ENCODE assay signal across 13 cellular contexts in the genomic region with DNA sequence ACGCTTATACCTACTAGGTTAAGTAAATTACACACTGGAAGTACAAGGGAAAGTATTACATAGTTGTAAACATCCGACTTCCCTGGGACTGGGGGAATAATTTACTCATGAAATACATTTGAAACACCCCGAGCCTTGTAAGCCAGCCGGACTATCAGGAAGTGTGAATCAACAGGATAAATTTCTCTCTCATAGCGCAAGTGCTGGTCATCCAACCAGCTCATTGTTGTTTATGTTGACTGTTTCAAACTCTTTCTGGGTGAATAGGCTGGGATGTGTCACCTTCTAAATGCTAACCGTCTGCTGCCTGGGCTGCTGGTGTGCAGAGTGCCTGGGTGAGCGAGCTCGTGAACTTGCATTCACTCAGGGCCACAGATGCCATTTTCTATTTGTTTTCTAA. TPM values are rescaled to one million over a fixed set of nuclear protein-coding genes. Genes with fewer than 3 reads are reported as not detected.
DNase-seq lines count a peak whose midpoint lies in the region; ATAC-seq and TF ChIP-seq lines count a peak whose summit lies in the region.
"Had no signal": no experiment of that assay in that cellular context is flagged by ENCODE, and none has a peak within 500 bp of the region (broad histone marks: within the 10 kb centered on the region; RNA-seq: fewer than 3 reads in every experiment).

No MANE protein-coding gene starts in this region.

- no peak overlapping the region for H3K4me3 Mint-ChIP-seq in mesothelial cell of epicardium
- H3K4me3 Mint-ChIP-seq: activated naive CD8-positive, alpha-beta T cell treated with anti-CD3 and anti-CD28 coated beads, Interleukin-2, amount 50 U/mL, for 24 hours had no signal

- H3K27me3 Mint-ChIP-seq in mesothelial cell of epicardium (ENCODE audit: low read depth), result peaks cover 75% of the 10 kb centered on the region

- BruUV-seq in PC-9 (replicated peaks; lab: Mats Ljungman, UMichigan), result no TSS peak

- H3K4me1 ChIP-seq in PC-9 (replicated peaks; ENCODE audit: insufficient read depth) (peaks cover 38% of the 10 kb centered on the region), BE2C (peaks cover 2% of the 10 kb centered on the region; the same call in 1 of the 2 replicates)

- H4K20me1 ChIP-seq in PC-9 (ENCODE audit: insufficient read depth), result no peaks in the 10 kb centered on the region

- CTCF ChIA-PET in PC-9 (lab: Charles Lee), result no interaction called here

- H3K27me3 ChIP-seq in PC-9 (ENCODE audit: insufficient read depth, low read depth) (no peaks in the 10 kb centered on the region), BE2C (peaks cover 100% of the 10 kb centered on the region)

- no peaks in the 10 kb centered on the region for H3K9me3 ChIP-seq in PC-9 (ENCODE audit: insufficient read depth, low read depth)
- H3K9me3 ChIP-seq in BE2C, result no peaks in the 10 kb centered on the region
- H3K9me3 ChIP-seq: esophagus muscularis mucosa, sigmoid colon had no signal

- peak overlapping the region; percentile 32; the same call in 1 of the 2 replicates for H3K4me3 ChIP-seq in PC-9
- H3K4me3 ChIP-seq in BE2C (ENCODE audit: low read depth, low read length), result no peak overlapping the region
- H3K4me3 ChIP-seq: esophagus muscularis mucosa, sigmoid colon had no signal

- peak overlapping the region; percentile 59 for H3K4me2 ChIP-seq in PC-9

- TF ChIP-seq CTCF in PC-9 (conservative IDR thresholded peaks at IDR 0.05) (no peak), BE2C (IDR thresholded peaks at IDR 0.05; ENCODE audit: low read depth, low read length) (no peak), mesothelial cell of epicardium (IDR thresholded peaks at IDR 0.05; ENCODE audit: unreplicated experiment) (no peak)

- H3K36me3 ChIP-seq in PC-9 (ENCODE audit: low read depth), result peaks cover 4% of the 10 kb centered on the region; the same call in 1 of the 2 replicates
- H3K36me3 ChIP-seq in BE2C, result no peaks in the 10 kb centered on the region
- H3K36me3 ChIP-seq: esophagus muscularis mucosa, sigmoid colon had no signal

- peaks cover 26% of the 10 kb centered on the region for H3K4me1 Mint-ChIP-seq in mesothelial cell of epicardium

- H3K27ac Mint-ChIP-seq in mesothelial cell of epicardium, result no peak overlapping the region
- H3K27ac Mint-ChIP-seq: activated naive CD8-positive, alpha-beta T cell treated with anti-CD3 and anti-CD28 coated beads, Interleukin-2, amount 50 U/mL, for 24 hours had no signal

- H3K9me3 Mint-ChIP-seq in mesothelial cell of epicardium, result no peaks in the 10 kb centered on the region
- H3K9me3 Mint-ChIP-seq: activated naive CD8-positive, alpha-beta T cell treated with anti-CD3 and anti-CD28 coated beads, Interleukin-2, amount 50 U/mL, for 24 hours had no signal

- ATAC-seq in GM19035 (IDR thresholded peaks at IDR 0.05; ENCODE audit: unreplicated experiment), result no peak
- ATAC-seq: activated naive CD8-positive, alpha-beta T cell treated with anti-CD3 and anti-CD28 coated beads, Interleukin-2, amount 50 U/mL, for 24 hours had no signal

- DNase-seq in DMS53 treated with DMSO at 0.1 percent for 48 hours (lab: John Stamatoyannopoulos, UW; ENCODE audit: unreplicated experiment) (peak; percentile 6), PC-9 (peak; percentile 30 to 90), epithelial cell of prostate (ENCODE audit: low read depth, low spot score) (peak; percentile 70), non-pigmented ciliary epithelial cell (ENCODE audit: low read depth) (peak; percentile 78), BE2C (no peak), activated gamma-delta T cell treated with Interleukin-2 at 50 U/mL for 16 hours (no peak), mesothelial cell of epicardium (ENCODE audit: low spot score in 2 of 2, unreplicated experiment in 2 of 2) (no peak)
- DNase-seq: activated naive CD8-positive, alpha-beta T cell treated with anti-CD3 and anti-CD28 coated beads, Interleukin-2, amount 50 U/mL, for 24 hours; Kasumi-1; NCI-H345; sigmoid colon had no signal

- H3F3A ChIP-seq in PC-9 (ENCODE audit: insufficient read depth, low read depth), result peaks cover 23% of the 10 kb centered on the region

- intact Hi-C loops in PC-9 (cut with micrococcal nuclease; ENCODE audit: unreplicated experiment), result loop anchor here (1.0 kb wide), 1 partner anchor 58 kb away; no protein-coding TSS in a partner anchor

- H3K27ac ChIP-seq in PC-9 (peak overlapping the region; percentile 90), epithelial cell of prostate (peak overlapping the region; percentile 73)
- H3K27ac ChIP-seq: esophagus muscularis mucosa, sigmoid colon had no signal

- no peak overlapping the region for H2AFZ ChIP-seq in PC-9

- H3K79me2 ChIP-seq in PC-9 (ENCODE audit: low read depth), result no peaks in the 10 kb centered on the region

- no peaks in the 10 kb centered on the region for H3K9me2 ChIP-seq in PC-9 (ENCODE audit: insufficient read depth)

- H3K36me3 Mint-ChIP-seq in mesothelial cell of epicardium, result no peaks in the 10 kb centered on the region

- POLR2A ChIA-PET in PC-9 (lab: Charles Lee; ENCODE audit: unreplicated experiment), result interaction anchor here (0.6 kb wide), 1 partner anchor 28 kb away, joined by 5 read pairs; no protein-coding TSS in a partner anchor

RNA-seq across cellular contexts. Expression of gene BMP6, which starts 5.0 kb away (rescaled TPM):
- total RNA-seq in PC-9 (2021), result not detected in 2 replicates
- polyA plus RNA-seq in BE2C (2012; ENCODE audit: insufficient read depth, insufficient read length, low read depth), result not detected
- 3.5 to 4.2 TPM (median 3.6 TPM) in 3 replicates for total RNA-seq in mesothelial cell of epicardium

Comparison
In these comparisons a context has a peak if more than half of its experiments do, and no peak if none do; other contexts are left out.
1. DNase-seq: peak in DMS53 treated with DMSO at 0.1 percent for 48 hours (single experiment), PC-9 (2 of 2), epithelial cell of prostate (single experiment) and non-pigmented ciliary epithelial cell (single experiment); none in BE2C (single experiment), activated gamma-delta T cell treated with Interleukin-2 at 50 U/mL for 16 hours (single experiment) and mesothelial cell of epicardium (0 of 2).